13 cellular contexts compared by ENCODE assay signal in genomic region chr15:85837011-85837433, GRCh38. TPM values are rescaled to one million over a fixed set of nuclear protein-coding genes. Genes with fewer than 3 reads are reported as not detected.
DNase-seq lines count a peak whose midpoint lies in the region; FAIRE-seq and TF ChIP-seq lines count a peak whose summit lies in the region.
"Had no signal": no experiment of that assay in that cellular context is flagged by ENCODE, and none has a peak within 500 bp of the region (broad histone marks: within the 10 kb centered on the region; RNA-seq: fewer than 3 reads in every experiment).

No MANE protein-coding gene starts in this region.

- DNase-seq in H54 (ENCODE audit: insufficient read length, low spot score) (peak; percentile 23), NCI-H774 (lab: John Stamatoyannopoulos, UW) (peak; percentile 80), endodermal cell (peak; percentile 35), osteoblast (ENCODE audit: insufficient read length, low spot score, missing footprints) (peak; percentile 57), urothelium cell line (ENCODE audit: low spot score) (no peak), putamen (ENCODE audit: low spot score) (no peak), superior temporal gyrus (ENCODE audit: extremely low spot score) (no peak), cerebellar cortex (ENCODE audit: low spot score) (no peak)
- DNase-seq: activated naive CD4-positive, alpha-beta T cell treated with anti-CD3 and anti-CD28 coated beads for 36 hours; CD8-positive, alpha-beta memory T cell; left ventricle myocardium inferior; MM.1S had no signal

- no peak overlapping the region for H3K4me2 ChIP-seq in osteoblast (ENCODE audit: insufficient read depth, low read length)

- TF ChIP-seq CTCF in endodermal cell (conservative IDR thresholded peaks at IDR 0.05) (no peak), osteoblast (IDR thresholded peaks at IDR 0.05; ENCODE audit: extremely low read depth, low read depth, low read length) (no peak)

- no peaks in the 10 kb centered on the region for H3K9me3 ChIP-seq in endodermal cell (ENCODE audit: control insufficient read depth, low read length)
- no peaks in the 10 kb centered on the region for H3K9me3 ChIP-seq in osteoblast (ENCODE audit: low read depth, low read length)
- H3K9me3 ChIP-seq: left ventricle myocardium inferior had no signal

- H3K27me3 ChIP-seq in endodermal cell (ENCODE audit: control insufficient read depth, insufficient read depth, low read length, poor library complexity, severe bottlenecking) (no peaks in the 10 kb centered on the region), osteoblast (ENCODE audit: insufficient read depth, low read length) (peaks cover 2% of the 10 kb centered on the region)

- H4K20me1 ChIP-seq in osteoblast (ENCODE audit: insufficient read depth, low read length), result no peaks in the 10 kb centered on the region

- H3K4me3 Mint-ChIP-seq in endodermal cell, result no peak overlapping the region
- H3K4me3 Mint-ChIP-seq: activated naive CD4-positive, alpha-beta T cell treated with anti-CD3 and anti-CD28 coated beads for 36 hours; CD8-positive, alpha-beta memory T cell had no signal

- H3K36me3 ChIP-seq in endodermal cell (ENCODE audit: control insufficient read depth, insufficient read depth, low read length), result no peaks in the 10 kb centered on the region
- no peaks in the 10 kb centered on the region for H3K36me3 ChIP-seq in osteoblast (ENCODE audit: insufficient read depth, low read length)
- H3K36me3 ChIP-seq: left ventricle myocardium inferior had no signal

- no peak for FAIRE-seq in H54 (lab: Jason Lieb, UNC)
- no peak for FAIRE-seq in urothelium cell line (lab: Jason Lieb, UNC)
- FAIRE-seq: colon had no signal

- peaks cover 14% of the 10 kb centered on the region for H3K4me1 ChIP-seq in endodermal cell (ENCODE audit: control insufficient read depth, insufficient read depth, low read length)
- peaks cover 3% of the 10 kb centered on the region for H3K4me1 ChIP-seq in osteoblast (ENCODE audit: insufficient read depth, low read length)

- H3K9ac ChIP-seq in endodermal cell (ENCODE audit: extremely low read depth, low read length, poor library complexity, severe bottlenecking), result no peak overlapping the region

- H3K4me3 ChIP-seq in endodermal cell (ENCODE audit: low read length) (no peak overlapping the region), osteoblast (ENCODE audit: insufficient read depth, low read length) (no peak overlapping the region)
- H3K4me3 ChIP-seq: left ventricle myocardium inferior had no signal

- no peaks in the 10 kb centered on the region for H3K79me2 ChIP-seq in osteoblast (ENCODE audit: insufficient read depth, low read length)

- no peak for TF ChIP-seq POLR2A in H54 (IDR thresholded peaks at IDR 0.05; ENCODE audit: low read depth, low read length)

- H3K27ac Mint-ChIP-seq in endodermal cell, result no peak overlapping the region
- H3K27ac Mint-ChIP-seq: activated naive CD4-positive, alpha-beta T cell treated with anti-CD3 and anti-CD28 coated beads for 36 hours had no signal

- no peaks in the 10 kb centered on the region for H3K9me3 Mint-ChIP-seq in endodermal cell
- H3K9me3 Mint-ChIP-seq: activated naive CD4-positive, alpha-beta T cell treated with anti-CD3 and anti-CD28 coated beads for 36 hours; CD8-positive, alpha-beta memory T cell had no signal

- peaks cover 6% of the 10 kb centered on the region for H3K27me3 Mint-ChIP-seq in endodermal cell (ENCODE audit: insufficient read depth)

- 75 to 84% methylated on average over 6 of the region's 6 CpGs for WGBS in endodermal cell (ENCODE audit: insufficient coverage in 1 of 2, insufficient read length in 1 of 2), 2 experiments

- peaks cover 26% of the 10 kb centered on the region for H3K4me1 Mint-ChIP-seq in endodermal cell

- no peak overlapping the region for H3K27ac ChIP-seq in endodermal cell (ENCODE audit: low read depth, low read length)
- H3K27ac ChIP-seq in osteoblast (ENCODE audit: low read depth, low read length), result no peak overlapping the region
- H3K27ac ChIP-seq: left ventricle myocardium inferior had no signal

- no peaks in the 10 kb centered on the region for H3K36me3 Mint-ChIP-seq in endodermal cell (ENCODE audit: low read depth)
- H3K36me3 Mint-ChIP-seq: CD8-positive, alpha-beta memory T cell had no signal

- H2AFZ ChIP-seq in osteoblast (ENCODE audit: low read length), result no peak overlapping the region

RNA-seq across cellular contexts. Expression of gene KLHL25, which starts 42.3 kb away (rescaled TPM):
- total RNA-seq in endodermal cell (10 to 100 TPM; 13.3 TPM), osteoblast (3.8 and 4.3 TPM in 2 replicates)
- 20.3 TPM for polyA plus RNA-seq in endodermal cell (2013, experiment 1 of 2)
- polyA plus RNA-seq in endodermal cell (2013, experiment 2 of 2), result 19.7 TPM

Comparison
In these comparisons a context has a peak if more than half of its experiments do, and no peak if none do; other contexts are left out.
1. DNase-seq: peak in H54 (single experiment), NCI-H774 (single experiment), endodermal cell (single experiment) and osteoblast (single experiment); none in urothelium cell line (single experiment), putamen (single experiment), superior temporal gyrus (single experiment) and cerebellar cortex (single experiment).